In genomic region chr10:69333865-69334257, GRCh38 we compare ENCODE assay signal across 8 cellular contexts. TPM values are rescaled to one million over a fixed set of nuclear protein-coding genes. Genes with fewer than 3 reads are reported as not detected.
DNase-seq lines count a peak whose midpoint lies in the region; ATAC-seq and TF ChIP-seq lines count a peak whose summit lies in the region.
"Not testable (repeated sequence)": the region's sequence is repeated elsewhere in the genome, so short reads cannot be mapped to it uniquely, and the experiment has no call there.

No MANE protein-coding gene starts in this region.

- H3K4me3 ChIP-seq in HUES6 (ENCODE audit: low read depth, low read length); brain microvascular endothelial cell (ENCODE audit: low read depth, low read length); esophagus squamous epithelium; trophoblast cell (ENCODE audit: low read depth, low read length): not testable (repeated sequence)

- peak overlapping the region; percentile 65 for H3K9ac ChIP-seq in HUES6 (ENCODE audit: low read length)
- H3K9ac ChIP-seq in trophoblast cell (ENCODE audit: low read length), result not testable (repeated sequence)

- not testable (repeated sequence) for H3K4ac ChIP-seq in trophoblast cell (ENCODE audit: low read depth, low read length)

- not testable (repeated sequence) for H3K9me3 Mint-ChIP-seq in activated CD4-positive, alpha-beta memory T cell treated with anti-CD3 and anti-CD28 coated beads, Interleukin-2, amount 10 ng/mL, durations not matched to agents 7 days and 5 days; memory B cell

- in situ Hi-C loops in brain microvascular endothelial cell (cut with HindIII; ENCODE audit: low pct_ligation_motif_present, low sequenced_read_pairs), result not testable (repeated sequence)

- peaks cover 56% of the 10 kb centered on the region for H3K79me1 ChIP-seq in trophoblast cell (ENCODE audit: low read length)

- H3K27me3 Mint-ChIP-seq in activated CD4-positive, alpha-beta memory T cell treated with anti-CD3 and anti-CD28 coated beads, Interleukin-2, amount 10 ng/mL, durations not matched to agents 7 days and 5 days; memory B cell: not testable (repeated sequence)

- H2BK5ac ChIP-seq in trophoblast cell (ENCODE audit: low read depth, low read length, poor library complexity), result peak overlapping the region; percentile 95

- H4K12ac ChIP-seq in trophoblast cell (ENCODE audit: low read depth, low read length), result not testable (repeated sequence)

- H2AFZ ChIP-seq in trophoblast cell (ENCODE audit: insufficient read depth, low read length, poor library complexity), result not testable (repeated sequence)

- H3K27ac ChIP-seq in 22Rv1 (peak overlapping the region; percentile 67), HUES6 (ENCODE audit: low read depth, low read length) (peak overlapping the region; percentile 84; the same call in 1 of the 2 replicates), brain microvascular endothelial cell (peak overlapping the region; percentile 57), esophagus squamous epithelium (peak overlapping the region; percentile 84 to 91 (median 88)), trophoblast cell (ENCODE audit: low read depth, low read length) (peak overlapping the region; percentile 96), temporal lobe (ENCODE audit: low read depth, low read length) (peak overlapping the region; percentile 61)

- not testable (repeated sequence) for H3K4me3 Mint-ChIP-seq in activated CD4-positive, alpha-beta memory T cell treated with anti-CD3 and anti-CD28 coated beads, Interleukin-2, amount 10 ng/mL, durations not matched to agents 7 days and 5 days
- peak overlapping the region; percentile 75 for H3K4me3 Mint-ChIP-seq in memory B cell

- H3K36me3 ChIP-seq in HUES6 (ENCODE audit: control insufficient read depth, insufficient read depth, low read length) (peaks cover 29% of the 10 kb centered on the region), esophagus squamous epithelium (peaks cover 0 to 27% (median 0%) of the 10 kb centered on the region in 3 donors)
- H3K36me3 ChIP-seq in brain microvascular endothelial cell (replicated peaks); trophoblast cell (ENCODE audit: control insufficient read depth in 1 of 2, insufficient read depth in 2 of 2, low read length in 2 of 2): not testable (repeated sequence)

- peak overlapping the region; percentile 89 for H3K18ac ChIP-seq in trophoblast cell (ENCODE audit: low read length)

- peaks cover 60% of the 10 kb centered on the region for H3K4me1 Mint-ChIP-seq in activated CD4-positive, alpha-beta memory T cell treated with anti-CD3 and anti-CD28 coated beads, Interleukin-2, amount 10 ng/mL, durations not matched to agents 7 days and 5 days
- H3K4me1 Mint-ChIP-seq in memory B cell, result peaks cover 42% of the 10 kb centered on the region

- H3K27me3 ChIP-seq in HUES6 (ENCODE audit: control insufficient read depth, insufficient read depth, low read length); brain microvascular endothelial cell (replicated peaks); esophagus squamous epithelium; trophoblast cell (ENCODE audit: insufficient read depth, low read length): not testable (repeated sequence)

- H4K8ac ChIP-seq in trophoblast cell (ENCODE audit: low read depth, low read length), result peak overlapping the region; percentile 77

- H4K91ac ChIP-seq in trophoblast cell (ENCODE audit: low read depth, low read length), result peak overlapping the region; percentile 81

- WGBS in esophagus squamous epithelium, 2 donors, result 72 to 81% methylated on average over 8 of the region's 9 CpGs
- WGBS in trophoblast cell (ENCODE audit: extremely low coverage, insufficient coverage, insufficient read length), result no CpG with 5 or more reads among the region's 9 CpGs

- H3K9me3 ChIP-seq in HUES6 (ENCODE audit: control insufficient read depth, insufficient read depth, low read depth, low read length); esophagus squamous epithelium; trophoblast cell (ENCODE audit: insufficient read depth, low read depth, low read length): not testable (repeated sequence)

- intact Hi-C loops in esophagus squamous epithelium (cut with DNase I), result not testable (repeated sequence)

- peak overlapping the region; percentile 96 for H2BK12ac ChIP-seq in trophoblast cell (ENCODE audit: low read length)

- H3K4me1 ChIP-seq in HUES6 (ENCODE audit: control insufficient read depth, insufficient read depth, low read length), result peaks cover 84% of the 10 kb centered on the region
- H3K4me1 ChIP-seq in esophagus squamous epithelium, result peaks cover 76 to 100% (median 85%) of the 10 kb centered on the region in 3 donors
- H3K4me1 ChIP-seq in trophoblast cell (ENCODE audit: control insufficient read depth in 1 of 2, insufficient read depth in 2 of 2, low read length in 2 of 2), result peaks cover 63 to 72% of the 10 kb centered on the region in 2 experiments

- H3K4me2 ChIP-seq in trophoblast cell (ENCODE audit: low read length), result peak overlapping the region; percentile 51

- not testable (repeated sequence) for DNase-seq in activated CD4-positive, alpha-beta memory T cell treated with anti-CD3 and anti-CD28 coated beads, Interleukin-2, amount 10 ng/mL, durations not matched to agents 7 days and 5 days; brain microvascular endothelial cell; esophagus squamous epithelium (lab: John Stamatoyannopoulos, UW); memory B cell (ENCODE audit: low spot score in 2 of 2); trophoblast cell

- H3K23ac ChIP-seq in trophoblast cell (ENCODE audit: low read length), result not testable (repeated sequence)

- CTCF ChIA-PET in activated CD4-positive, alpha-beta memory T cell treated with anti-CD3 and anti-CD28 coated beads, Interleukin-2, amount 10 ng/mL, durations not matched to agents 7 days and 5 days (lab: Charles Lee), result interaction anchor here (1.0 kb wide), 1 partner anchor 16 kb away, joined by 3 read pairs; no protein-coding TSS in a partner anchor

- peaks cover 37% of the 10 kb centered on the region for H3K36me3 Mint-ChIP-seq in activated CD4-positive, alpha-beta memory T cell treated with anti-CD3 and anti-CD28 coated beads, Interleukin-2, amount 10 ng/mL, durations not matched to agents 7 days and 5 days (ENCODE audit: low read depth)
- H3K36me3 Mint-ChIP-seq in memory B cell, result not testable (repeated sequence)

- H3K27ac Mint-ChIP-seq in activated CD4-positive, alpha-beta memory T cell treated with anti-CD3 and anti-CD28 coated beads, Interleukin-2, amount 10 ng/mL, durations not matched to agents 7 days and 5 days, result peak overlapping the region; percentile 77
- peak overlapping the region; percentile 84 for H3K27ac Mint-ChIP-seq in memory B cell

- POLR2A ChIA-PET in activated CD4-positive, alpha-beta memory T cell treated with anti-CD3 and anti-CD28 coated beads, Interleukin-2, amount 10 ng/mL, durations not matched to agents 7 days and 5 days (lab: Charles Lee), result interaction anchor here (1.2 to 4.7 kb wide), 3 partner anchors 11 to 25 kb away, joined by 4 to 35 read pairs (median 14); no protein-coding TSS in a partner anchor

- TF ChIP-seq CTCF in 22Rv1 (IDR thresholded peaks at IDR 0.05); brain microvascular endothelial cell (IDR thresholded peaks at IDR 0.05; ENCODE audit: low read depth, low read length, missing control alignments); esophagus squamous epithelium (IDR thresholded peaks at IDR 0.05): not testable (repeated sequence)

- peak overlapping the region; percentile 91 for H2BK120ac ChIP-seq in trophoblast cell (ENCODE audit: insufficient read depth, low read length, poor library complexity)

- H3K79me2 ChIP-seq in trophoblast cell (ENCODE audit: control insufficient read depth, insufficient read depth, low read length, poor library complexity), result peaks cover 36% of the 10 kb centered on the region

- TF ChIP-seq POLR2A in esophagus squamous epithelium (IDR thresholded peaks at IDR 0.05), result not testable (repeated sequence)

- ATAC-seq in memory B cell (ENCODE audit: low read depth), result not testable (repeated sequence)

- peak overlapping the region; percentile 88 for H3K14ac ChIP-seq in trophoblast cell (ENCODE audit: low read length)

- H2AK5ac ChIP-seq in trophoblast cell (ENCODE audit: low read length), result not testable (repeated sequence)

RNA-seq across cellular contexts. Expression of gene HK1, which starts 55.6 kb away (rescaled TPM):
- 100 to 1,000 TPM; 142 to 146 TPM for total RNA-seq in activated CD4-positive, alpha-beta memory T cell treated with anti-CD3 and anti-CD28 coated beads, Interleukin-2, amount 10 ng/mL, durations not matched to agents 7 days and 5 days
- total RNA-seq in esophagus squamous epithelium, result 100 to 1,000 TPM; 130 to 189 (median 142) TPM
- polyA plus RNA-seq in trophoblast cell (2013), result 116 and 118 TPM in 2 replicates
- 86.8 TPM for total RNA-seq in temporal lobe
